13 cellular contexts compared by ENCODE assay signal in the genomic region with DNA sequence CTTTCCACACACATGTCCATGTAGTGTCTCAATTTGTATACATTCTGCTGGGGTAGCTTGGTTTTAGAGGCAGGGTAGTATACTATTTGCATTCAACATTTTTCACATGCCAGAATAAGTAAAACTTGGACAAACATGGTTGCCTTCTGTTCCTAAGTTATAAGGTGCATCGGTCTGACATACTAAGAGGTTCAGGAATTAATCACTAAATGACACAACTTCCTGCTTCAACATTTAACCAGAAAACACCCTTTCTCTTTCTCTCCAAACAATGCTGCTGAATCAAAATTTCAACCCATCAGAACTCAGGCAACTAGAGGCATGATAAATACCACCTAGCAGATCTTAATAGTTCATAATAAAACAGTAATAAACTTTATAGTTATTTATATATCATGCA. TPM values are rescaled to one million over a fixed set of nuclear protein-coding genes. Genes with fewer than 3 reads are reported as not detected.
A peak's percentile ranks its signal among the peaks of the same experiment; 100 is the strongest.
DNase-seq lines count a peak whose midpoint lies in the region; ATAC-seq and TF ChIP-seq lines count a peak whose summit lies in the region.
"Had no signal": no experiment of that assay in that cellular context is flagged by ENCODE, and none has a peak within 500 bp of the region (broad histone marks: within the 10 kb centered on the region; RNA-seq: fewer than 3 reads in every experiment).

No MANE protein-coding gene starts in this region.

- H3K4me1 Mint-ChIP-seq in activated T-cell treated with anti-CD3 and anti-CD28 coated beads, Interleukin-2, amount 50 U/mL, for 24 hours (ENCODE audit: low read depth): peaks cover 58% of the 10 kb centered on the region
- H3K4me1 Mint-ChIP-seq in activated naive CD8-positive, alpha-beta T cell (ENCODE audit: low read depth): peaks cover 26% of the 10 kb centered on the region
- peaks cover 60% of the 10 kb centered on the region for H3K4me1 Mint-ChIP-seq in stimulated activated naive CD8-positive, alpha-beta T cell treated with anti-CD3 and anti-CD28 coated beads, Interleukin-15, Interleukin-2, amounts not matched to agents 100 ng/mL and 50 ng/mL, for 24 hours (ENCODE audit: low read depth)

- no peak for TF ChIP-seq CTCF in omental fat pad (IDR thresholded peaks at IDR 0.05)

- CTCF ChIA-PET in HEK293T (lab: Yijun Ruan, JAX): interaction anchor here (1.0 kb wide), 1 partner anchor 59 kb away, joined by 6 read pairs; no protein-coding TSS in a partner anchor

- H3K36me3 Mint-ChIP-seq in activated T-cell treated with anti-CD3 and anti-CD28 coated beads, Interleukin-2, amount 50 U/mL, for 24 hours (ENCODE audit: low read depth): peaks cover 64% of the 10 kb centered on the region
- H3K36me3 Mint-ChIP-seq in activated naive CD8-positive, alpha-beta T cell: peaks cover 26% of the 10 kb centered on the region
- H3K36me3 Mint-ChIP-seq in stimulated activated naive CD8-positive, alpha-beta T cell treated with anti-CD3 and anti-CD28 coated beads, Interleukin-15, Interleukin-2, amounts not matched to agents 100 ng/mL and 50 ng/mL, for 24 hours (ENCODE audit: low read depth): peaks cover 34% of the 10 kb centered on the region

- POLR2A ChIA-PET in HEK293T (lab: Yijun Ruan, JAX): no interaction called here

- H3K9me3 Mint-ChIP-seq in activated T-cell treated with anti-CD3 and anti-CD28 coated beads, Interleukin-2, amount 50 U/mL, for 24 hours: no peaks in the 10 kb centered on the region
- H3K9me3 Mint-ChIP-seq in activated naive CD8-positive, alpha-beta T cell (ENCODE audit: low read depth): no peaks in the 10 kb centered on the region
- peaks cover 4% of the 10 kb centered on the region for H3K9me3 Mint-ChIP-seq in stimulated activated naive CD8-positive, alpha-beta T cell treated with anti-CD3 and anti-CD28 coated beads, Interleukin-15, Interleukin-2, amounts not matched to agents 100 ng/mL and 50 ng/mL, for 24 hours
- H3K9me3 Mint-ChIP-seq: nephron progenitor cell had no signal

- peak; percentile 35 for ATAC-seq in HG03095 (IDR thresholded peaks at IDR 0.05; ENCODE audit: unreplicated experiment)
- ATAC-seq in omental fat pad (ENCODE audit: low FRiP score): no peak
- ATAC-seq: left colon had no signal

- H3K27me3 Mint-ChIP-seq in activated T-cell treated with anti-CD3 and anti-CD28 coated beads, Interleukin-2, amount 50 U/mL, for 24 hours: no peaks in the 10 kb centered on the region
- H3K27me3 Mint-ChIP-seq in activated naive CD8-positive, alpha-beta T cell: no peaks in the 10 kb centered on the region
- no peaks in the 10 kb centered on the region for H3K27me3 Mint-ChIP-seq in stimulated activated naive CD8-positive, alpha-beta T cell treated with anti-CD3 and anti-CD28 coated beads, Interleukin-15, Interleukin-2, amounts not matched to agents 100 ng/mL and 50 ng/mL, for 24 hours

- DNase-seq in activated T-cell treated with anti-CD3 and anti-CD28 coated beads, Interleukin-2, amount 50 U/mL, for 24 hours: no peak
- no peak for DNase-seq in activated T-cell treated with anti-CD3 and anti-CD28 coated beads, Interleukin-2, amount 50 U/mL, for 48 hours
- DNase-seq in NCI-H524 (lab: John Stamatoyannopoulos, UW) (no peak), HEK293T (ENCODE audit: extremely low spot score) (no peak), omental fat pad (ENCODE audit: low spot score) (no peak)
- DNase-seq: ACHN; Calu3; effector memory CD4-positive, alpha-beta T cell; left colon; nephron progenitor cell had no signal

- peak overlapping the region; percentile 59 for H3K4me3 Mint-ChIP-seq in activated T-cell treated with anti-CD3 and anti-CD28 coated beads, Interleukin-2, amount 50 U/mL, for 24 hours
- peak overlapping the region; percentile 61 for H3K4me3 Mint-ChIP-seq in activated naive CD8-positive, alpha-beta T cell
- H3K4me3 Mint-ChIP-seq in stimulated activated naive CD8-positive, alpha-beta T cell treated with anti-CD3 and anti-CD28 coated beads, Interleukin-15, Interleukin-2, amounts not matched to agents 100 ng/mL and 50 ng/mL, for 24 hours: peak overlapping the region; percentile 68
- H3K4me3 Mint-ChIP-seq: nephron progenitor cell had no signal

- H3K27ac Mint-ChIP-seq in activated T-cell treated with anti-CD3 and anti-CD28 coated beads, Interleukin-2, amount 50 U/mL, for 24 hours: peak overlapping the region; percentile 95
- H3K27ac Mint-ChIP-seq in activated naive CD8-positive, alpha-beta T cell: peak overlapping the region; percentile 76
- H3K27ac Mint-ChIP-seq in stimulated activated naive CD8-positive, alpha-beta T cell treated with anti-CD3 and anti-CD28 coated beads, Interleukin-15, Interleukin-2, amounts not matched to agents 100 ng/mL and 50 ng/mL, for 24 hours: peak overlapping the region; percentile 92
- H3K27ac Mint-ChIP-seq: nephron progenitor cell had no signal

TF ChIP-seq in HEK293T, 16 proteins besides CTCF, POLR2A, EP300 and RAD21:
- TF ChIP-seq ARNT (IDR thresholded peaks at IDR 0.05): no peak
- no peak for TF ChIP-seq TARDBP (IDR thresholded peaks at IDR 0.05)
- TF ChIP-seq LEF1 (IDR thresholded peaks at IDR 0.05; ENCODE audit: borderline replicate concordance): no peak
- TF ChIP-seq FOXK2 (IDR thresholded peaks at IDR 0.05): no peak
- no peak for TF ChIP-seq CTBP1 (IDR thresholded peaks at IDR 0.05; ENCODE audit: borderline replicate concordance)
- no peak for TF ChIP-seq FOXM1 (IDR thresholded peaks at IDR 0.05; ENCODE audit: borderline replicate concordance)
- TF ChIP-seq ZNF384 (IDR thresholded peaks at IDR 0.05): no peak

RNA-seq across cellular contexts. Expression of gene SUMF1, which starts 56.9 kb away (rescaled TPM):
- 10 to 100 TPM; 44.9 to 61.1 (median 53.8) TPM for total RNA-seq in omental fat pad
